1 cellular context compared by ENCODE assay signal in the genomic region with DNA sequence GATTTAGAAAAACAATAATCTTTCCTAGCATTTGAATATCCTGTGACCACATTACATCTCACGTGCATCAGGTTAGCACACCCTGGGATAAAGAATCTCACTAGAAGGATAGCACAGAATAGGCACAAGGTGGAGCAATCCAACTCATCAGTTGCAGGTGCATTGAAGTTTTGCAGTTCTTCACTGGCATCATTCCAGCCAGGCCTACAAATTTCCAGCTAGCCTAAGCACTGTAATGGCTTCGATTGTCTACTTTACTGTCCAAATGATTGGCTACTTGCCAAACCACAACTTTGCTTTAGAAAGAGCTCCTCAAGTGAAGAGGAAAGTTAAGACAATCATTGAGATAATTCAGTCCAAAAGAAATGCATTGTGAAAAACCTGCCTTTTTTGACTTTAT.
TF ChIP-seq lines count a peak whose summit lies in the region.

No MANE protein-coding gene starts in this region.

TF ChIP-seq in HEK293T, 16 proteins besides CTCF, POLR2A, EP300 and RAD21 (continued from another document):
- TF ChIP-seq ARNT (IDR thresholded peaks at IDR 0.05): no peak
- TF ChIP-seq CTBP1 (IDR thresholded peaks at IDR 0.05; ENCODE audit: borderline replicate concordance): no peak
- no peak for TF ChIP-seq SP1 (IDR thresholded peaks at IDR 0.05)
- no peak for TF ChIP-seq FOXA1 (IDR thresholded peaks at IDR 0.05)
